Comparison of ENCODE assay signal across 8 cellular contexts in genomic region chr3:51434746-51435323, GRCh38. TPM values are rescaled to one million over a fixed set of nuclear protein-coding genes. Genes with fewer than 3 reads are reported as not detected.
DNase-seq lines count a peak whose midpoint lies in the region; FAIRE-seq and TF ChIP-seq lines count a peak whose summit lies in the region.

No MANE protein-coding gene starts in this region.

- H3K4me3 ChIP-seq in esophagus squamous epithelium: no peak overlapping the region
- no peak overlapping the region for H3K4me3 ChIP-seq in neural cell (ENCODE audit: low read length)

- no peaks in the 10 kb centered on the region for H4K20me1 ChIP-seq in neural cell (ENCODE audit: insufficient read depth)

- no peak overlapping the region for H3K4me2 ChIP-seq in neural cell (ENCODE audit: low read length)

- H3K79me2 ChIP-seq in neural cell (replicated peaks; ENCODE audit: insufficient read depth, low read length): no peaks in the 10 kb centered on the region

- intact Hi-C loops in esophagus squamous epithelium (cut with DNase I): no loop called here

- TF ChIP-seq RAD21 in neural cell (conservative IDR thresholded peaks at IDR 0.05): peak; percentile 62

- H3K4me1 ChIP-seq in esophagus squamous epithelium: no peaks in the 10 kb centered on the region

- TF ChIP-seq EP300 in neural cell (conservative IDR thresholded peaks at IDR 0.05; ENCODE audit: poor library complexity, severe bottlenecking): no peak

- H3K27ac ChIP-seq in esophagus squamous epithelium (no peak overlapping the region), neural cell (ENCODE audit: low read length) (no peak overlapping the region)

- no peak overlapping the region for H3K9ac ChIP-seq in neural cell (ENCODE audit: low read length)

- H3K27me3 ChIP-seq in esophagus squamous epithelium (no peaks in the 10 kb centered on the region), neural cell (ENCODE audit: insufficient read depth, low read depth, low read length) (no peaks in the 10 kb centered on the region)

- peak; percentile 34 to 63 (median 47) for TF ChIP-seq CTCF in esophagus squamous epithelium (IDR thresholded peaks at IDR 0.05)
- peak; percentile 70 for TF ChIP-seq CTCF in neural cell (IDR thresholded peaks at IDR 0.05; ENCODE audit: poor library complexity, severe bottlenecking)

- no peaks in the 10 kb centered on the region for H3F3A ChIP-seq in neural cell (ENCODE audit: insufficient read depth, low read length, poor library complexity, severe bottlenecking)

- H2AFZ ChIP-seq in neural cell (ENCODE audit: low read depth, low read length): no peak overlapping the region

- no peaks in the 10 kb centered on the region for H3K9me3 ChIP-seq in esophagus squamous epithelium
- no peaks in the 10 kb centered on the region for H3K9me3 ChIP-seq in neural cell (ENCODE audit: low read length)

- FAIRE-seq in GM12892 (lab: Jason Lieb, UNC) (no peak), urothelium cell line (lab: Jason Lieb, UNC) (no peak)

- DNase-seq in AG08396 (ENCODE audit: low spot score) (peak; percentile 52), GM12892 (ENCODE audit: insufficient read length) (peak; percentile 15), NCI-H2029 treated with DMSO at 0.1 percent for 48 hours (lab: John Stamatoyannopoulos, UW) (peak; percentile 39), esophagus squamous epithelium (lab: John Stamatoyannopoulos, UW) (no peak), urothelium cell line (ENCODE audit: low spot score) (peak; percentile 63), GOT3 (lab: John Stamatoyannopoulos, UW) (no peak)
- DNase-seq in activated CD4-positive, alpha-beta T cell treated with anti-CD3 and anti-CD28 coated beads, Interleukin-2, amount 50 U/mL, for 48 hours: peak; percentile 26 to 49

- TF ChIP-seq POLR2A in GM12892 (IDR thresholded peaks at IDR 0.05; ENCODE audit: low read depth, low read length) (no peak), esophagus squamous epithelium (IDR thresholded peaks at IDR 0.05) (no peak)

- H3K36me3 ChIP-seq in esophagus squamous epithelium: peaks cover 0 to 91% (median 16%) of the 10 kb centered on the region in 3 donors
- no peaks in the 10 kb centered on the region for H3K36me3 ChIP-seq in neural cell (ENCODE audit: insufficient read depth, low read length)

- no peaks in the 10 kb centered on the region for H3K9me2 ChIP-seq in neural cell (ENCODE audit: insufficient read depth, low read length)

TF ChIP-seq in neural cell, 6 proteins besides CTCF, POLR2A, EP300 and RAD21:
- TF ChIP-seq SMC3 (conservative IDR thresholded peaks at IDR 0.05; ENCODE audit: poor library complexity) (peak; percentile 71), TAF1 (IDR thresholded peaks at IDR 0.05; ENCODE audit: low read depth) (no peak)
TF ChIP-seq in neural cell: peak in this region for 1.

RNA-seq across cellular contexts. Expression of gene RBM15B, which starts 43.8 kb away (rescaled TPM):
- polyA plus RNA-seq in GM12892 (2012; ENCODE audit: missing spikeins): 8.9 TPM
- total RNA-seq in esophagus squamous epithelium: 10 to 100 TPM; 26.3 to 35.3 (median 27.0) TPM
- 24.1 and 27.4 TPM in 2 replicates for polyA plus RNA-seq in neural cell
- polyA minus RNA-seq in neural cell: 65.9 and 73.0 TPM in 2 replicates

RNA-seq across cellular contexts. Expression of gene MANF, which starts 49.7 kb away (rescaled TPM):
- polyA plus RNA-seq in GM12892 (2012; ENCODE audit: missing spikeins): 80.7 TPM
- total RNA-seq in esophagus squamous epithelium: 10 to 100 TPM; 35.9 to 97.7 (median 72.6) TPM
- 60.7 and 77.3 TPM in 2 replicates for polyA plus RNA-seq in neural cell
- 23.4 and 26.3 TPM in 2 replicates for polyA minus RNA-seq in neural cell

Comparison
In these comparisons a context has a peak if more than half of its experiments do, and no peak if none do; other contexts are left out.
1. DNase-seq: peak in AG08396 (single experiment), GM12892 (single experiment), NCI-H2029 treated with DMSO at 0.1 percent for 48 hours (single experiment), activated CD4-positive, alpha-beta T cell treated with anti-CD3 and anti-CD28 coated beads, Interleukin-2, amount 50 U/mL, for 48 hours (2 of 2) and urothelium cell line (single experiment); none in esophagus squamous epithelium (single experiment) and GOT3 (single experiment).